ENCODE assay signal across 16 cellular contexts in the genomic region with DNA sequence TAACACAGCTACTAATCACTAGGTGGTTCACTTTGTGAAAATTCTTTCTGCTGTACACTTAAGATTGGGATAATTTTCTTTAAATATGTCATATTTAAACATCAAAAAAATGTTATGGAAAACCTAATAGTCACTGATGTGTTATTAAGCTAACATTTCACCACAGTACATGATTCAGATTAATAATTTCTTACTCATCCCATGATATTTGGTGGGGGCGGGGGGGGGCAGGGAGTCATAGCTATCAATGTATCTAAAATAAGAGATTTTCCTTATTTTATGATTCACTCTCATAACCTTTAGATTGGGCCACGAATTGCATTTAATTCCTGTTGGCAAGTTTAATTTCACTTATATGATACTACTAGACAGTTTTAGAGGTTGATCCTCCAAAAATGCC.
DNase-seq lines count a peak whose midpoint lies in the region; ATAC-seq and TF ChIP-seq lines count a peak whose summit lies in the region.
"Had no signal": no experiment of that assay in that cellular context is flagged by ENCODE, and none has a peak within 500 bp of the region (broad histone marks: within the 10 kb centered on the region; RNA-seq: fewer than 3 reads in every experiment).

No MANE protein-coding gene starts in this region.

- H3K9me3 Mint-ChIP-seq in T-cell (peaks cover 0 to 11% (median 2%) of the 10 kb centered on the region in 3 donors), MCF 10A (ENCODE audit: unreplicated experiment) (peaks cover 3% of the 10 kb centered on the region)

- peak overlapping the region; percentile 28; the same call in 1 of the 2 replicates for H3K27ac ChIP-seq in PC-3 (ENCODE audit: low read length)
- H3K27ac ChIP-seq in esophagus muscularis mucosa (replicated peaks in 1 of 4) = no peak overlapping the region
- H3K27ac ChIP-seq: BLaER1 treated with 17β-estradiol and CSF1 and Interleukin-3, amounts not matched to agents 10 nM and 100 nM; HL-60 had no signal

- no peaks in the 10 kb centered on the region for H3K4me1 Mint-ChIP-seq in T-cell
- peaks cover 8% of the 10 kb centered on the region for H3K4me1 Mint-ChIP-seq in MCF 10A (ENCODE audit: insufficient read depth, unreplicated experiment)
- H3K4me1 Mint-ChIP-seq: B cell, GM23338, IgD-negative memory B cell had no signal

- POLR2A ChIA-PET in PC-3 (lab: Charles Lee; ENCODE audit: unreplicated experiment) (no interaction called here), T-cell (lab: Charles Lee) (no interaction called here), MCF 10A (lab: Yijun Ruan, JAX) (interaction anchor here (0.6 kb wide), 1 partner anchor 76 kb away, joined by 3 read pairs; no protein-coding TSS in a partner anchor)

- no peak for TF ChIP-seq POLR2A in esophagus muscularis mucosa (IDR thresholded peaks at IDR 0.05; ENCODE audit: low read depth)

- no peaks in the 10 kb centered on the region for H3K79me2 ChIP-seq in PC-3 (ENCODE audit: low read length)

- no peak for TF ChIP-seq EP300 in esophagus muscularis mucosa (IDR thresholded peaks at IDR 0.05)

- BruUV-seq in PC-3 (replicated peaks; lab: Mats Ljungman, UMichigan) = no TSS peak
- no TSS peak for BruUV-seq in MCF 10A (replicated peaks; lab: Mats Ljungman, UMichigan)

- no peaks in the 10 kb centered on the region for H4K20me1 ChIP-seq in PC-3 (ENCODE audit: low read length)
- H4K20me1 ChIP-seq: BLaER1 treated with 17β-estradiol and CSF1 and Interleukin-3, amounts not matched to agents 10 nM and 100 nM had no signal

- 0 out of 2 replicates have a peak, but pooled peaks cover 3% of the 10 kb centered on the region for H3K9me2 ChIP-seq in PC-3 (replicated peaks; ENCODE audit: low read length)

- ATAC-seq in PC-3 (no peak), T-cell (replicated peaks in 1 of 4) (no peak)
- ATAC-seq: CD8-positive, alpha-beta T cell; GM23338; HCT116 had no signal

- 71% methylated on average over 2 of the region's 2 CpGs for WGBS in esophagus muscularis mucosa

- intact Hi-C loops in PC-3 (cut with micrococcal nuclease) = no loop called here
- intact Hi-C loops in esophagus muscularis mucosa (cut with DNase I) = no loop called here
- intact Hi-C loops in MCF 10A (cut with micrococcal nuclease) = no loop called here

- peaks cover 9% of the 10 kb centered on the region for H3K4me1 ChIP-seq in PC-3 (ENCODE audit: insufficient read depth, low read length)
- peaks cover 0 to 5% (median 0%) of the 10 kb centered on the region in 4 donors for H3K4me1 ChIP-seq in esophagus muscularis mucosa
- H3K4me1 ChIP-seq: BLaER1 treated with 17β-estradiol and CSF1 and Interleukin-3, amounts not matched to agents 10 nM and 100 nM had no signal

- H2AFZ ChIP-seq in PC-3 (ENCODE audit: low read length) = no peak overlapping the region
- H2AFZ ChIP-seq: GM23338 had no signal

- no peaks in the 10 kb centered on the region for H3K36me3 Mint-ChIP-seq in T-cell
- H3K36me3 Mint-ChIP-seq in MCF 10A (ENCODE audit: insufficient read depth, unreplicated experiment) = no peaks in the 10 kb centered on the region
- H3K36me3 Mint-ChIP-seq: CD8-positive, alpha-beta T cell; IgD-negative memory B cell had no signal

- DNase-seq in ELR (ENCODE audit: low read depth) (peak; percentile 4), PC-3 (peak; percentile 20), epithelial cell of esophagus (ENCODE audit: low read depth) (peak; percentile 24), esophagus muscularis mucosa (ENCODE audit: extremely low spot score) (no peak), T-cell (no peak), MCF 10A (ENCODE audit: unreplicated experiment) (no peak)
- DNase-seq: Calu3; CD8-positive, alpha-beta T cell; DMS79 treated with DMSO at 0.1 percent for 48 hours; HFFc6 had no signal

- CTCF ChIA-PET in PC-3 (lab: Charles Lee) (no interaction called here), T-cell (lab: Charles Lee) (no interaction called here), MCF 10A (lab: Yijun Ruan, JAX) (no interaction called here)

- no peaks in the 10 kb centered on the region for H3K9me3 ChIP-seq in PC-3 (ENCODE audit: low read length)
- no peaks in the 10 kb centered on the region for H3K9me3 ChIP-seq in esophagus muscularis mucosa
- H3K9me3 ChIP-seq: BLaER1 treated with 17β-estradiol and CSF1 and Interleukin-3, amounts not matched to agents 10 nM and 100 nM had no signal

- no peak overlapping the region for H3K9ac ChIP-seq in PC-3 (ENCODE audit: low read length)
- H3K9ac ChIP-seq: BLaER1 treated with 17β-estradiol and CSF1 and Interleukin-3, amounts not matched to agents 10 nM and 100 nM had no signal

- no peaks in the 10 kb centered on the region for H3F3A ChIP-seq in PC-3 (ENCODE audit: low read length, unreplicated experiment)

- no peak overlapping the region for H3K4me3 Mint-ChIP-seq in T-cell
- no peak overlapping the region for H3K4me3 Mint-ChIP-seq in MCF 10A (ENCODE audit: unreplicated experiment)
- H3K4me3 Mint-ChIP-seq: B cell; CD8-positive, alpha-beta T cell; GM23338; HFFc6; IgD-negative memory B cell had no signal

- no peak for TF ChIP-seq CTCF in PC-3 (conservative IDR thresholded peaks at IDR 0.05; ENCODE audit: low read depth, low read length)
- no peak for TF ChIP-seq CTCF in epithelial cell of esophagus (IDR thresholded peaks at IDR 0.05; ENCODE audit: insufficient read depth, low read depth, low read length, missing control alignments)
- no peak for TF ChIP-seq CTCF in esophagus muscularis mucosa (IDR thresholded peaks at IDR 0.05)
- no peak for TF ChIP-seq CTCF in MCF 10A (IDR thresholded peaks at IDR 0.05; ENCODE audit: unreplicated experiment)

- no peak overlapping the region for H3K4me2 ChIP-seq in PC-3 (ENCODE audit: low read length)
- H3K4me2 ChIP-seq: BLaER1 treated with 17β-estradiol and CSF1 and Interleukin-3, amounts not matched to agents 10 nM and 100 nM; GM23338 had no signal

- H3K27me3 ChIP-seq in PC-3 (ENCODE audit: low read length) = no peaks in the 10 kb centered on the region
- H3K27me3 ChIP-seq in esophagus muscularis mucosa = no peaks in the 10 kb centered on the region
- H3K27me3 ChIP-seq: BLaER1 treated with 17β-estradiol and CSF1 and Interleukin-3, amounts not matched to agents 10 nM and 100 nM had no signal

- H3K36me3 ChIP-seq in PC-3 (ENCODE audit: low read depth, low read length) = no peaks in the 10 kb centered on the region
- H3K36me3 ChIP-seq in esophagus muscularis mucosa = no peaks in the 10 kb centered on the region
- H3K36me3 ChIP-seq: BLaER1 treated with 17β-estradiol and CSF1 and Interleukin-3, amounts not matched to agents 10 nM and 100 nM had no signal

- H3K27me3 Mint-ChIP-seq in T-cell (no peaks in the 10 kb centered on the region), MCF 10A (ENCODE audit: insufficient read depth, unreplicated experiment) (peaks cover 5% of the 10 kb centered on the region)
- H3K27me3 Mint-ChIP-seq: B cell had no signal

- H3K4me3 ChIP-seq in PC-3 (ENCODE audit: low read length) (no peak overlapping the region), epithelial cell of esophagus (ENCODE audit: low read length) (no peak overlapping the region), esophagus muscularis mucosa (no peak overlapping the region)
- H3K4me3 ChIP-seq: BLaER1 treated with 17β-estradiol and CSF1 and Interleukin-3, amounts not matched to agents 10 nM and 100 nM; GM23338 had no signal

- H3K27ac Mint-ChIP-seq in T-cell (no peak overlapping the region), MCF 10A (ENCODE audit: low read depth, unreplicated experiment) (no peak overlapping the region)
- H3K27ac Mint-ChIP-seq: B cell; CD8-positive, alpha-beta T cell; GM23338; HFFc6; IgD-negative memory B cell had no signal

Comparison
In these comparisons a context has a peak if more than half of its experiments do, and no peak if none do; other contexts are left out.
1. DNase-seq: peak in ELR (single experiment), PC-3 (single experiment) and epithelial cell of esophagus (single experiment); none in esophagus muscularis mucosa (single experiment), T-cell (0 of 34) and MCF 10A (single experiment).